In genomic region chr7:151251926-151252835, GRCh38 we compare ENCODE assay signal across 8 cellular contexts. TPM values are rescaled to one million over a fixed set of nuclear protein-coding genes. Genes with fewer than 3 reads are reported as not detected.
A peak's percentile ranks its signal among the peaks of the same experiment; 100 is the strongest.
DNase-seq lines count a peak whose midpoint lies in the region; ATAC-seq and TF ChIP-seq lines count a peak whose summit lies in the region.

No MANE protein-coding gene starts in this region.

- ATAC-seq in HG03039 (IDR thresholded peaks at IDR 0.05; ENCODE audit: unreplicated experiment), result no peak

- intact Hi-C loops in uterus (cut with DNase I; ENCODE audit: low total_unique reads), result no loop called here

- H2AFZ ChIP-seq in fibroblast of lung (ENCODE audit: low read length), result peak overlapping the region; percentile 70

- H3K27me3 ChIP-seq in fibroblast of lung (ENCODE audit: control insufficient read depth, insufficient read depth, low read length), result peaks cover 9% of the 10 kb centered on the region
- no peaks in the 10 kb centered on the region for H3K27me3 ChIP-seq in muscle layer of duodenum (ENCODE audit: low read depth, low read length)
- no peaks in the 10 kb centered on the region for H3K27me3 ChIP-seq in uterus

- H3K9ac ChIP-seq in fibroblast of lung (ENCODE audit: insufficient read depth, low read length), result peak overlapping the region; percentile 79

- DNase-seq in NCI-H748 (lab: John Stamatoyannopoulos, UW; ENCODE audit: unreplicated experiment), result peak; percentile 79
- no peak for DNase-seq in NCI-H748 treated with DMSO at 0.1 percent for 48 hours (lab: John Stamatoyannopoulos, UW)
- peak; percentile 79 for DNase-seq in SK-N-DZ (ENCODE audit: low spot score)
- peak; percentile 80 to 82 for DNase-seq in fibroblast of lung (ENCODE audit: low read depth in 2 of 2)
- peak; percentile 74 to 78 for DNase-seq in uterus
- DNase-seq in germinal center (ENCODE audit: low spot score), result no peak

- peaks cover 23% of the 10 kb centered on the region for H3K4me1 ChIP-seq in fibroblast of lung (ENCODE audit: control insufficient read depth, extremely low read depth, insufficient read depth, low read length)
- H3K4me1 ChIP-seq in muscle layer of duodenum (ENCODE audit: control insufficient read depth in 1 of 2, insufficient read depth in 2 of 2, low read length in 2 of 2), result peaks cover 0 to 44% of the 10 kb centered on the region in 2 donors
- peaks cover 0 to 25% of the 10 kb centered on the region in 2 donors for H3K4me1 ChIP-seq in uterus

- TF ChIP-seq CTCF in fibroblast of lung (conservative IDR thresholded peaks at IDR 0.05 in 1 of 2, IDR thresholded peaks at IDR 0.05 in 1 of 2; ENCODE audit: low read depth in 1 of 2, low read length in 2 of 2), result no peak
- peak in 1 of 4 experiments; percentile 6 for TF ChIP-seq CTCF in uterus (IDR thresholded peaks at IDR 0.05)

- H3K4me2 ChIP-seq in fibroblast of lung (ENCODE audit: extremely low read depth, insufficient read depth, low read length), result peak overlapping the region; percentile 98

- H4K20me1 ChIP-seq in fibroblast of lung (ENCODE audit: control insufficient read depth, extremely low read depth, insufficient read depth, low read length), result no peaks in the 10 kb centered on the region

- H3K79me2 ChIP-seq in fibroblast of lung (ENCODE audit: control insufficient read depth, insufficient read depth, low read length), result peaks cover 5% of the 10 kb centered on the region

- H3K9me3 ChIP-seq in fibroblast of lung (ENCODE audit: control insufficient read depth, insufficient read depth, low read depth, low read length) (no peaks in the 10 kb centered on the region), muscle layer of duodenum (ENCODE audit: control insufficient read depth in 1 of 2, low read length in 2 of 2) (no peaks in the 10 kb centered on the region), uterus (no peaks in the 10 kb centered on the region)

- H3K27ac ChIP-seq in fibroblast of lung (ENCODE audit: insufficient read depth, low read length), result peak overlapping the region; percentile 88
- peak overlapping the region; percentile 70 for H3K27ac ChIP-seq in muscle layer of duodenum (ENCODE audit: low read length)
- H3K27ac ChIP-seq in uterus, result peak overlapping the region; percentile 95 to 97

- H3K4me3 ChIP-seq in fibroblast of lung (replicated peaks in 1 of 4; ENCODE audit: control extremely low read depth in 1 of 4, insufficient read depth in 1 of 4, low read depth in 3 of 4, low read length in 4 of 4), result peak overlapping the region; percentile 67 to 79 (median 75)
- H3K4me3 ChIP-seq in muscle layer of duodenum (ENCODE audit: low read depth in 1 of 2, low read length in 2 of 2), result peak overlapping the region; percentile 49 to 64
- H3K4me3 ChIP-seq in uterus, result peak overlapping the region; percentile 63 to 75

- no peaks in the 10 kb centered on the region for H3K36me3 ChIP-seq in fibroblast of lung (ENCODE audit: control insufficient read depth, insufficient read depth, low read length)
- no peaks in the 10 kb centered on the region for H3K36me3 ChIP-seq in muscle layer of duodenum (ENCODE audit: control insufficient read depth in 1 of 2, insufficient read depth in 2 of 2, low read length in 2 of 2)
- no peaks in the 10 kb centered on the region for H3K36me3 ChIP-seq in uterus

- TF ChIP-seq POLR2A in uterus (IDR thresholded peaks at IDR 0.05), result peak in 1 of 2 donors; percentile 40

RNA-seq across cellular contexts. Expression of gene SMARCD3, which starts 3.7 kb away (rescaled TPM):
- polyA plus RNA-seq in SK-N-DZ (2014; cell fraction: cytosol; rRNA removed), result 4.1 and 7.2 TPM in 2 replicates
- polyA plus RNA-seq in SK-N-DZ (2014; cell fraction: nucleus; rRNA removed), result 26.6 and 29.5 TPM in 2 replicates
- total RNA-seq in fibroblast of lung (23.8 and 27.0 TPM in 2 replicates), uterus (10 to 100 TPM; 21.3 to 80.7 (median 43.3) TPM)
- polyA plus RNA-seq in fibroblast of lung, result 30.7 and 30.9 TPM in 2 replicates
- polyA plus RNA-seq in fibroblast of lung (2012), result 30.4 and 32.5 TPM in 2 replicates
- polyA minus RNA-seq in fibroblast of lung (ENCODE audit: low replicate concordance), result 41.0 and 45.7 TPM in 2 replicates

RNA-seq across cellular contexts. Expression of gene CHPF2, which starts 19.9 kb away (rescaled TPM):
- 13.0 and 13.8 TPM in 2 replicates for polyA plus RNA-seq in SK-N-DZ (2014; cell fraction: cytosol; rRNA removed)
- 31.6 and 43.8 TPM in 2 replicates for polyA plus RNA-seq in SK-N-DZ (2014; cell fraction: nucleus; rRNA removed)
- total RNA-seq in fibroblast of lung (33.9 and 46.7 TPM in 2 replicates), uterus (10 to 100 TPM; 18.5 to 32.6 (median 31.2) TPM)
- polyA plus RNA-seq in fibroblast of lung, result 33.6 and 42.5 TPM in 2 replicates
- polyA plus RNA-seq in fibroblast of lung (2012), result 52.1 and 56.7 TPM in 2 replicates
- polyA minus RNA-seq in fibroblast of lung (ENCODE audit: low replicate concordance), result 64.7 and 75.7 TPM in 2 replicates

RNA-seq across cellular contexts. Expression of gene ABCF2, which starts 25.2 kb away (rescaled TPM):
- 47.9 and 53.6 TPM in 2 replicates for polyA plus RNA-seq in SK-N-DZ (2014; cell fraction: cytosol; rRNA removed)
- 26.4 and 29.3 TPM in 2 replicates for polyA plus RNA-seq in SK-N-DZ (2014; cell fraction: nucleus; rRNA removed)
- total RNA-seq in fibroblast of lung (46.4 and 46.7 TPM in 2 replicates), uterus (10 to 100 TPM in 3 of 4 donors, 1 to 10 TPM in 1; 6.8 to 39.2 (median 37.7) TPM)
- 41.6 and 66.1 TPM in 2 replicates for polyA plus RNA-seq in fibroblast of lung
- polyA plus RNA-seq in fibroblast of lung (2012), result 33.1 and 53.6 TPM in 2 replicates
- polyA minus RNA-seq in fibroblast of lung (ENCODE audit: low replicate concordance), result 56.0 and 72.3 TPM in 2 replicates

RNA-seq across cellular contexts. Expression of gene H2BK1, which starts 41.9 kb away (rescaled TPM):
- not detected in 2 replicates for polyA plus RNA-seq in SK-N-DZ (2014; cell fraction: cytosol; rRNA removed)
- not detected in 2 replicates for polyA plus RNA-seq in SK-N-DZ (2014; cell fraction: nucleus; rRNA removed)
- total RNA-seq in fibroblast of lung (not detected in 2 replicates), uterus (1 to 10 TPM in 1 of 4 donors, not detected in 3; 4.4 TPM)
- polyA plus RNA-seq in fibroblast of lung, result not detected in 2 replicates
- not detected in 2 replicates for polyA plus RNA-seq in fibroblast of lung (2012)
- not detected in 2 replicates for polyA minus RNA-seq in fibroblast of lung (ENCODE audit: low replicate concordance)

Comparison
In these comparisons a context has a peak if more than half of its experiments do, and no peak if none do; other contexts are left out.
1. DNase-seq: peak in NCI-H748 (single experiment), SK-N-DZ (single experiment), fibroblast of lung (2 of 2) and uterus (2 of 2); none in NCI-H748 treated with DMSO at 0.1 percent for 48 hours (single experiment) and germinal center (single experiment).
2. Peak in every context shown above with its lines, with median percentiles within 50 percentile points of each other: H3K27ac ChIP-seq and H3K4me3 ChIP-seq.